20 cellular contexts compared by ENCODE assay signal in the genomic region with DNA sequence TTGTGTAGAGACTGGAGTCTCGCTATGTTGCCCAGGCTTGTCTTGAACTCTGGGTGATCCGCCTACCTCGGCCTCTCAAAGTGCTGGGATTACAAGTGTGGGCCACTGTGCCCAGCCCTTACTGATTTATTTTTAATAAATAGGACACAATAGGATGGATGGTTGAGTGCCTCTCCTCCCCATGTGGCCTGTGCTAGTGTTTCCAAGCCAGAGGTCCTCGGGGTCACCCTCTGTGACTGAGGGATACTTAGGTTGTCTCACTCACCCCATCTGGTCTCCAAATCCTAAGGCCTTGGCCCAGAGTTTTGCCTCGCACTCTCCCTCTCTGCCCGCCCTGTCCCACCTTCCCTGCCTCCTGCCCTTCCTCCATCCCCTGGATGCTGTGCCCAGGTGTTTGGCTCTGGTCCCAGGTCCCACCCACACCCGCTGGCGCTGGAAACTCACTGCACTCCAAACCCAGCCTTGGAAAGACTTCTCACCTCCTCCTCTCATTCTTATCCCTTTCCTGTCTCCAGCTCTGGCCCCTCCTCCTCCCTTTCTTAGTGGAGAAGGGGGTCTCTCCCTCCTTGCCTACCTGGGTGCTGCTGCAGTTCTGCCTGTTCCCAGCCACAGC. TPM values are rescaled to one million over a fixed set of nuclear protein-coding genes. Genes with fewer than 3 reads are reported as not detected.
"Had no signal": no experiment of that assay in that cellular context is flagged by ENCODE, and none has a peak within 500 bp of the region (broad histone marks: within the 10 kb centered on the region; RNA-seq: fewer than 3 reads in every experiment).

No MANE protein-coding gene starts in this region.

- FAIRE-seq: endometrium, keratinocyte, TTC549 had no signal

- H3K9ac ChIP-seq: parathyroid adenoma had no signal

- H2AFZ ChIP-seq: parathyroid adenoma had no signal

- H3K27ac ChIP-seq: coronary artery, gastrocnemius medialis, parathyroid adenoma, tibial nerve, uterus had no signal

- DNase-seq: activated CD4-positive, alpha-beta memory T cell treated with anti-CD3 and anti-CD28 coated beads for 36 hours; activated CD8-positive, alpha-beta memory T cell treated with anti-CD3 and anti-CD28 coated beads, Interleukin-2, amount 10 ng/mL, durations not matched to agents 7 days and 5 days; activated naive CD4-positive, alpha-beta T cell; anterior cingulate cortex; erythroblast; gastrocnemius medialis; mesenchymal stem cell; naive thymus-derived CD4-positive, alpha-beta T cell; stimulated activated CD4-positive, alpha-beta T cell treated with anti-CD3 and anti-CD28 coated beads, Interleukin-12 subunit alpha, Interleukin-12 subunit beta, amount 100 ng/mL, for 4 hours; stimulated activated CD4-positive, alpha-beta T cell treated with anti-CD3 and anti-CD28 coated beads, Interleukin-2, amount 100 ng/mL, for 24 hours; uterus had no signal

- H3K4me3 ChIP-seq: coronary artery, gastrocnemius medialis, tibial nerve, uterus had no signal

- H3K9me3 ChIP-seq: gastrocnemius medialis, tibial nerve, uterus had no signal

- ATAC-seq: activated CD8-positive, alpha-beta memory T cell treated with anti-CD3 and anti-CD28 coated beads, Interleukin-2, amount 10 ng/mL, durations not matched to agents 7 days and 5 days; gastrocnemius medialis; naive thymus-derived CD4-positive, alpha-beta T cell had no signal

- H3K79me2 ChIP-seq: parathyroid adenoma had no signal

- H3K4me1 ChIP-seq: gastrocnemius medialis, parathyroid adenoma, uterus had no signal

- H3K36me3 ChIP-seq: gastrocnemius medialis, tibial nerve, uterus had no signal

- H3K27me3 ChIP-seq: uterus had no signal

RNA-seq across cellular contexts. Expression of a gene that starts 4.7 kb away (rescaled TPM):
- total RNA-seq: naive thymus-derived CD4-positive, alpha-beta T cell had no signal
- polyA plus RNA-seq: keratinocyte; naive thymus-derived CD4-positive, alpha-beta T cell had no signal

RNA-seq across cellular contexts. Expression of a gene that starts 27.8 kb away (rescaled TPM):
- total RNA-seq: activated CD4-positive, alpha-beta memory T cell treated with anti-CD3 and anti-CD28 coated beads for 36 hours; activated CD8-positive, alpha-beta memory T cell treated with anti-CD3 and anti-CD28 coated beads, Interleukin-2, amount 10 ng/mL, durations not matched to agents 7 days and 5 days; liver; mucosa of gallbladder; naive thymus-derived CD4-positive, alpha-beta T cell; renal cortical epithelial cell; tibial nerve; uterus had no signal
- polyA plus RNA-seq: keratinocyte; naive thymus-derived CD4-positive, alpha-beta T cell had no signal

RNA-seq across cellular contexts. Expression of a gene that starts 33.6 kb away (rescaled TPM):
- total RNA-seq: activated CD4-positive, alpha-beta memory T cell treated with anti-CD3 and anti-CD28 coated beads for 36 hours; activated CD8-positive, alpha-beta memory T cell treated with anti-CD3 and anti-CD28 coated beads, Interleukin-2, amount 10 ng/mL, durations not matched to agents 7 days and 5 days; liver; mucosa of gallbladder; naive thymus-derived CD4-positive, alpha-beta T cell; renal cortical epithelial cell; tibial nerve; uterus had no signal
- polyA plus RNA-seq: keratinocyte, liver had no signal

RNA-seq across cellular contexts. Expression of a gene that starts 36.4 kb away (rescaled TPM):
- total RNA-seq: activated CD4-positive, alpha-beta memory T cell treated with anti-CD3 and anti-CD28 coated beads for 36 hours; activated CD8-positive, alpha-beta memory T cell treated with anti-CD3 and anti-CD28 coated beads, Interleukin-2, amount 10 ng/mL, durations not matched to agents 7 days and 5 days; gastrocnemius medialis; liver; naive thymus-derived CD4-positive, alpha-beta T cell; renal cortical epithelial cell; tibial nerve; uterus had no signal
- polyA plus RNA-seq: keratinocyte; naive thymus-derived CD4-positive, alpha-beta T cell had no signal

RNA-seq across cellular contexts. Expression of a gene that starts 47.1 kb away (rescaled TPM):
- total RNA-seq: activated CD4-positive, alpha-beta memory T cell treated with anti-CD3 and anti-CD28 coated beads for 36 hours; activated CD8-positive, alpha-beta memory T cell treated with anti-CD3 and anti-CD28 coated beads, Interleukin-2, amount 10 ng/mL, durations not matched to agents 7 days and 5 days; liver; mucosa of gallbladder; naive thymus-derived CD4-positive, alpha-beta T cell; renal cortical epithelial cell; tibial nerve; uterus had no signal
- polyA plus RNA-seq: keratinocyte, liver had no signal
